Comparison of ENCODE assay signal across 14 cellular contexts in genomic region chr19:46411088-46412033, GRCh38. TPM values are rescaled to one million over a fixed set of nuclear protein-coding genes. Genes with fewer than 3 reads are reported as not detected.
DNase-seq lines count a peak whose midpoint lies in the region; ATAC-seq and TF ChIP-seq lines count a peak whose summit lies in the region.
"Had no signal": no experiment of that assay in that cellular context is flagged by ENCODE, and none has a peak within 500 bp of the region (broad histone marks: within the 10 kb centered on the region; RNA-seq: fewer than 3 reads in every experiment).

No MANE protein-coding gene starts in this region.

- DNase-seq in Right ventricle myocardium inferior (ENCODE audit: missing footprints), result peak; percentile 56
- DNase-seq in left ventricle myocardium superior, result no peak
- no peak for DNase-seq in fibroblast of mammary gland (ENCODE audit: low read depth)
- DNase-seq in neural crest cell (ENCODE audit: low read depth, low spot score), result no peak
- DNase-seq in NCI-H2029 (lab: John Stamatoyannopoulos, UW), result no peak
- DNase-seq in foreskin melanocyte, result no peak
- DNase-seq: 8988T, cortex of kidney, GF-D8, NCI-H526 treated with DMSO at 0.1 percent for 48 hours had no signal

- no peaks in the 10 kb centered on the region for H3K4me1 ChIP-seq in urinary bladder (ENCODE audit: insufficient read depth)

- peak overlapping the region; percentile 76 for H3K4me3 Mint-ChIP-seq in neural crest cell

- H3K36me3 ChIP-seq in urinary bladder (ENCODE audit: insufficient read depth), result no peaks in the 10 kb centered on the region

- ATAC-seq in Right ventricle myocardium inferior (no peak), left ventricle myocardium superior (no peak), GM19035 (IDR thresholded peaks at IDR 0.05; ENCODE audit: unreplicated experiment) (no peak)
- ATAC-seq: left lobe of liver had no signal

- peaks cover 24% of the 10 kb centered on the region for H3K27me3 Mint-ChIP-seq in neural crest cell (ENCODE audit: low read depth)

- H3K36me3 Mint-ChIP-seq in neural crest cell (ENCODE audit: low read depth), result peaks cover 6% of the 10 kb centered on the region

- intact Hi-C loops in Right ventricle myocardium inferior (cut with DNase I), result no loop called here
- intact Hi-C loops in left ventricle myocardium superior (cut with micrococcal nuclease), result no loop called here

- TF ChIP-seq CTCF in fibroblast of mammary gland (conservative IDR thresholded peaks at IDR 0.05; ENCODE audit: control insufficient read depth, insufficient read depth, low read depth, low read length), result no peak
- TF ChIP-seq CTCF in neural crest cell (conservative IDR thresholded peaks at IDR 0.05), result no peak

- H3K27ac ChIP-seq in urinary bladder (ENCODE audit: low read depth), result no peak overlapping the region

- H3K4me1 Mint-ChIP-seq in neural crest cell, result peaks cover 81% of the 10 kb centered on the region

- H3K4me3 ChIP-seq in fibroblast of mammary gland (ENCODE audit: control insufficient read depth, low read depth, low read length), result peak overlapping the region; percentile 63
- peak overlapping the region; percentile 48 for H3K4me3 ChIP-seq in urinary bladder (ENCODE audit: low read depth, low read length)

- peak overlapping the region; percentile 19 for H3K27ac Mint-ChIP-seq in neural crest cell (ENCODE audit: unreplicated experiment)

- no peaks in the 10 kb centered on the region for H3K9me3 Mint-ChIP-seq in neural crest cell

- WGBS in urinary bladder, result 37% methylated on average over 18 of the region's 18 CpGs

RNA-seq across cellular contexts. Expression of gene CCDC8, which starts 2.0 kb away (rescaled TPM):
- 28.9 TPM for total RNA-seq in Right ventricle myocardium inferior
- 33.5 TPM for total RNA-seq in left ventricle myocardium superior
- total RNA-seq in neural crest cell, result 23.9 and 25.1 TPM in 2 replicates
- 42.6 TPM for total RNA-seq in urinary bladder
- polyA plus RNA-seq in urinary bladder, result 20.4 TPM
- total RNA-seq: T-helper 2 cell treated with Interferon-gamma antibody and Interleukin-4, amounts not matched to agents 100 ng/mL and 5 ng/mL, for 36 hours had no signal

RNA-seq across cellular contexts. Expression of gene PNMA8C, which starts 17.4 kb away (rescaled TPM):
- total RNA-seq in Right ventricle myocardium inferior (not detected), left ventricle myocardium superior (0.07 TPM), neural crest cell (1.4 and 1.7 TPM in 2 replicates), urinary bladder (1.6 TPM)
- 0.68 TPM for polyA plus RNA-seq in urinary bladder
- total RNA-seq: left lobe of liver; T-helper 2 cell treated with Interferon-gamma antibody and Interleukin-4, amounts not matched to agents 100 ng/mL and 5 ng/mL, for 36 hours had no signal
